In the genomic region with DNA sequence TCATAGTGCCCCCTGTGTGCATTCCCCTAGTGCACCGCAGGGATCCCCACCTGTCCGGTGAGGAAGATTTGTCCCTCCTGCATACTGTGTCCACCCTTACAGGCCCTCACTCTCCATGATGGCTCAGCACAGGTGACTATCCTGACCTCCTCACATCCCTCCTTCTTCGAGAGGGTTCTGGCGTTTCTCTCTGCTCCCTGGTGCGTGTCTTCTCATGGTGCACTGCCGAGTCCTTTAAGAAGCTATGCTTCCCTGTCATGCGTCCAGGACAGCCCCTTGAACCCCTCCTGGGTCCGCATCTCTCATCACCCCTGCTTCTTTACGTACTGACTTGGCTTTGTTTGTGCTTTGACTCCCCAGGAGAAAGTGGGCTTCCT, we compare ENCODE assay signal across 8 cellular contexts. TPM values are rescaled to one million over a fixed set of nuclear protein-coding genes. Genes with fewer than 3 reads are reported as not detected.
A peak's percentile ranks its signal among the peaks of the same experiment; 100 is the strongest.
DNase-seq lines count a peak whose midpoint lies in the region; ATAC-seq, FAIRE-seq and TF ChIP-seq lines count a peak whose summit lies in the region.

No MANE protein-coding gene starts in this region.

- H3K4me1 ChIP-seq in cardiac muscle cell (ENCODE audit: low read depth) (peaks cover 22% of the 10 kb centered on the region), mucosa of rectum (ENCODE audit: control insufficient read depth in 2 of 2, insufficient read depth in 2 of 2, low read length in 2 of 2) (peaks cover 15 to 18% of the 10 kb centered on the region in 2 donors)

- no peaks in the 10 kb centered on the region for H3K9me3 ChIP-seq in cardiac muscle cell (ENCODE audit: low read depth)
- no peaks in the 10 kb centered on the region for H3K9me3 ChIP-seq in mucosa of rectum (ENCODE audit: control insufficient read depth in 2 of 2, low read length in 2 of 2)

- no peak for ATAC-seq in Right ventricle myocardium superior (ENCODE audit: poor library complexity)
- no peak for ATAC-seq in central memory CD8-positive, alpha-beta T cell (replicated peaks; ENCODE audit: extremely low read depth, poor library complexity, severe bottlenecking)
- ATAC-seq in omental fat pad (ENCODE audit: low FRiP score): no peak

- DNase-seq in cardiac muscle cell (ENCODE audit: low read depth in 1 of 2, low spot score in 1 of 2): no peak
- no peak for DNase-seq in Right ventricle myocardium superior
- DNase-seq in central memory CD8-positive, alpha-beta T cell (ENCODE audit: low spot score in 2 of 2): no peak
- no peak for DNase-seq in urothelium cell line (ENCODE audit: low spot score)
- DNase-seq in NCI-H2029 treated with DMSO at 0.1 percent for 48 hours (lab: John Stamatoyannopoulos, UW): no peak
- no peak for DNase-seq in GM10266 (ENCODE audit: extremely low spot score)
- DNase-seq in omental fat pad (ENCODE audit: low spot score): no peak

- peak overlapping the region; percentile 79 for H3K4me3 Mint-ChIP-seq in central memory CD8-positive, alpha-beta T cell

- H3K9ac ChIP-seq in mucosa of rectum (ENCODE audit: low read depth in 1 of 2, low read length in 2 of 2): peak overlapping the region; percentile 84 to 87

- no peaks in the 10 kb centered on the region for H3K36me3 ChIP-seq in cardiac muscle cell
- peaks cover 0 to 2% of the 10 kb centered on the region in 2 donors for H3K36me3 ChIP-seq in mucosa of rectum (ENCODE audit: control insufficient read depth in 2 of 2, insufficient read depth in 2 of 2, low read length in 2 of 2)

- H3K4me3 ChIP-seq in cardiac muscle cell: peak overlapping the region; percentile 94
- peak overlapping the region; percentile 77 to 83 for H3K4me3 ChIP-seq in mucosa of rectum (ENCODE audit: low read length in 2 of 2)

- H3K27me3 Mint-ChIP-seq in central memory CD8-positive, alpha-beta T cell: no peaks in the 10 kb centered on the region

- H3K9me3 Mint-ChIP-seq in central memory CD8-positive, alpha-beta T cell: no peaks in the 10 kb centered on the region

- TF ChIP-seq CTCF in cardiac muscle cell (IDR thresholded peaks at IDR 0.05; ENCODE audit: low read depth, low read length): no peak
- TF ChIP-seq CTCF in GM10266 (IDR thresholded peaks at IDR 0.05; ENCODE audit: control insufficient read depth, insufficient read depth, low read depth, missing control alignments): no peak
- TF ChIP-seq CTCF in omental fat pad (IDR thresholded peaks at IDR 0.05): no peak

- peak; percentile 79 for FAIRE-seq in urothelium cell line (lab: Jason Lieb, UNC)

- intact Hi-C loops in Right ventricle myocardium superior (cut with DNase I): no loop called here

- H3K4me1 Mint-ChIP-seq in central memory CD8-positive, alpha-beta T cell: peaks cover 29% of the 10 kb centered on the region

- H3K27me3 ChIP-seq in cardiac muscle cell: no peaks in the 10 kb centered on the region
- H3K27me3 ChIP-seq in mucosa of rectum (ENCODE audit: control insufficient read depth in 2 of 2, insufficient read depth in 2 of 2, low read length in 2 of 2): no peaks in the 10 kb centered on the region

- H3K36me3 Mint-ChIP-seq in central memory CD8-positive, alpha-beta T cell (ENCODE audit: insufficient read depth): peaks cover 1% of the 10 kb centered on the region

- H3K27ac Mint-ChIP-seq in central memory CD8-positive, alpha-beta T cell (ENCODE audit: low read depth): peak overlapping the region; percentile 81

- H3K27ac ChIP-seq in cardiac muscle cell: no peak overlapping the region
- no peak overlapping the region for H3K27ac ChIP-seq in mucosa of rectum (ENCODE audit: low read depth in 2 of 2, low read length in 2 of 2)

RNA-seq across cellular contexts. Expression of a gene that starts 1.0 kb away (rescaled TPM):
- 360 and 422 TPM in 2 replicates for total RNA-seq in cardiac muscle cell
- polyA plus RNA-seq in cardiac muscle cell: 295 and 302 TPM in 2 replicates
- 85.9 TPM for total RNA-seq in Right ventricle myocardium superior
- total RNA-seq in omental fat pad: 100 to 1,000 TPM; 103 to 175 (median 126) TPM

RNA-seq across cellular contexts. Expression of a gene that starts 49.1 kb away (rescaled TPM):
- total RNA-seq in cardiac muscle cell: 45.8 and 47.5 TPM in 2 replicates
- polyA plus RNA-seq in cardiac muscle cell: 27.2 and 32.2 TPM in 2 replicates
- 3.8 TPM for total RNA-seq in Right ventricle myocardium superior
- 100 to 1,000 TPM in 1 of 4 donors, 10 to 100 TPM in 3; 79.6 to 179 (median 88.2) TPM for total RNA-seq in omental fat pad
